22 cellular contexts compared by ENCODE assay signal in the genomic region with DNA sequence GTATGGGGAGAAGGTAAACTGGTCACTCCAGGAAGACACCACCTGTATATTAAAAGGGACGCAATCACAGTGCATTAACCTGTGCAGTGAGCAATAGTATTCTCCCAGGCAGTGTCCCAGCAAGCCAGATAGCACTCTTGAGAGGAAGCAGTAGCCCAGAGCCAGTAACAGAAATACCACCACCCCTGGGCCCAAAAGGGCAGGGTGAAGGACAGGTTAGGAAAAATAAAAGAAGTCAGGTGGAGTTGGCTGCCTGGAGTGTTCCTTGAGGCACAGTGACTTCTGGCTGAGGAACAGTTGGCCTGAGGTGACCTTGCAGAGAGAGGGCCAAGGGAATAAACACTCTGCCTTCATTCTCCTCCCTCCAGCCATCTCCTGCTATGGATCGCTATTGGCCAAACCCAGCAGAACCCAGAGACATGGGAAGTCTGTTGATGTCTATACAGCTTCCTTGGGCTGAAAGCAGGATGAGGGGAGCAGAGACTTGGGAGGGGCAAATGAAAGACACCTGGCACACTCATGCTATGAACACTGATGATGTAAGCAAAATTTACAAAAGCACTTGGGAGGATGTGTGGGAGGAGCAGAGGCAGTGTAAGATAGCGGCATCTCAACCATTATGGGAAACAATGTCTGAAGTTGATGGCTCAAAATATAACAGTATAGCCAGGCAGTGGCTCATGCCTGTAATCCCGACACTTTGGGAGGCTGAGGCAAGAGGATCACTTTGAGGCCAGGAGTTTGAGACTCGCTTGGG. TPM values are rescaled to one million over a fixed set of nuclear protein-coding genes. Genes with fewer than 3 reads are reported as not detected.
DNase-seq lines count a peak whose midpoint lies in the region; ATAC-seq, FAIRE-seq and TF ChIP-seq lines count a peak whose summit lies in the region.
"Had no signal": no experiment of that assay in that cellular context is flagged by ENCODE, and none has a peak within 500 bp of the region (broad histone marks: within the 10 kb centered on the region; RNA-seq: fewer than 3 reads in every experiment).

No MANE protein-coding gene starts in this region.

- H3K9me2 ChIP-seq in GM23338 (ENCODE audit: insufficient read depth), result no peaks in the 10 kb centered on the region

- H3K27me3 ChIP-seq in GM23338 (ENCODE audit: insufficient read depth) (no peaks in the 10 kb centered on the region), bronchial epithelial cell (ENCODE audit: control insufficient read depth, insufficient read depth, low read length) (no peaks in the 10 kb centered on the region)
- H3K27me3 ChIP-seq: uterus had no signal

- no peaks in the 10 kb centered on the region for H3F3A ChIP-seq in GM23338 (replicated peaks; ENCODE audit: low read depth)

- H3K9me3 Mint-ChIP-seq in activated T-cell treated with anti-CD3 and anti-CD28 coated beads, Interleukin-2, amount 50 U/mL, for 24 hours, result no peaks in the 10 kb centered on the region
- H3K9me3 Mint-ChIP-seq in GM23338 (no peaks in the 10 kb centered on the region), nephron progenitor cell (no peaks in the 10 kb centered on the region)
- H3K9me3 Mint-ChIP-seq: mesothelial cell of epicardium; stimulated activated naive CD8-positive, alpha-beta T cell treated with anti-CD3 and anti-CD28 coated beads, Interleukin-15, amount 100 ng/mL, for 72 hours had no signal

- peaks cover 14% of the 10 kb centered on the region for H3K79me2 ChIP-seq in GM23338 (replicated peaks; ENCODE audit: insufficient read depth)

- peaks cover 5% of the 10 kb centered on the region; the same call in 1 of the 2 replicates for H4K20me1 ChIP-seq in GM23338 (replicated peaks; ENCODE audit: insufficient read depth)

- H3K4me2 ChIP-seq in GM23338, result no peak overlapping the region

- FAIRE-seq in bronchial epithelial cell (lab: Jason Lieb, UNC), result peak; percentile 32

- no peak overlapping the region for H2AFZ ChIP-seq in GM23338

- no peak for DNase-seq in activated T-cell treated with anti-CD3 and anti-CD28 coated beads, Interleukin-2, amount 50 U/mL, for 24 hours
- DNase-seq in activated T-cell treated with anti-CD3 and anti-CD28 coated beads, Interleukin-2, amount 50 U/mL, for 48 hours, result no peak
- DNase-seq in GM23338 (ENCODE audit: low spot score) (no peak), bronchial epithelial cell (ENCODE audit: low read depth) (no peak), nephron progenitor cell (no peak), NCI-H524 treated with DMSO at 0.1 percent for 48 hours (lab: John Stamatoyannopoulos, UW) (no peak)
- no peak for DNase-seq in NK-92 treated with Interleukin-12 subunit alpha and Interleukin-12 subunit beta, amount 100 ng/mL, for 24 hours (lab: John Stamatoyannopoulos, UW)
- DNase-seq: central memory CD4-positive, alpha-beta T cell; effector CD8-positive, alpha-beta T cell; hippocampal formation; Kasumi-1; kidney glomerular epithelial cell; NCI-H1694 treated with DMSO at 0.1 percent for 48 hours; NCI-H524; retina; stimulated activated CD4-positive, alpha-beta T cell treated with anti-CD3 and anti-CD28 coated beads, Interleukin-15, amount 100 ng/mL, for 24 hours; stimulated activated naive CD8-positive, alpha-beta T cell treated with anti-CD3 and anti-CD28 coated beads, Interleukin-15, amount 100 ng/mL, for 72 hours; T-helper 9 cell; uterus had no signal

- no peaks in the 10 kb centered on the region for H3K27me3 Mint-ChIP-seq in activated T-cell treated with anti-CD3 and anti-CD28 coated beads, Interleukin-2, amount 50 U/mL, for 24 hours
- peaks cover 2% of the 10 kb centered on the region for H3K27me3 Mint-ChIP-seq in GM23338 (ENCODE audit: insufficient read depth, low read depth, poor library complexity)
- no peaks in the 10 kb centered on the region for H3K27me3 Mint-ChIP-seq in nephron progenitor cell (ENCODE audit: low read depth, poor library complexity)
- H3K27me3 Mint-ChIP-seq: stimulated activated naive CD8-positive, alpha-beta T cell treated with anti-CD3 and anti-CD28 coated beads, Interleukin-15, amount 100 ng/mL, for 72 hours had no signal

- ATAC-seq in GM23338 (no peak), GM18909 (IDR thresholded peaks at IDR 0.05; ENCODE audit: poor library complexity, unreplicated experiment) (no peak)
- ATAC-seq: HCT116; stimulated activated naive CD8-positive, alpha-beta T cell treated with anti-CD3 and anti-CD28 coated beads, Interleukin-15, amount 100 ng/mL, for 72 hours had no signal

- H3K27ac ChIP-seq in GM23338 (ENCODE audit: low read depth), result no peak overlapping the region
- H3K27ac ChIP-seq: uterus had no signal

- no peaks in the 10 kb centered on the region for H3K4me1 ChIP-seq in GM23338 (ENCODE audit: insufficient read depth)
- H3K4me1 ChIP-seq: uterus had no signal

- H3K36me3 ChIP-seq in GM23338 (ENCODE audit: insufficient read depth), result peaks cover 19% of the 10 kb centered on the region
- peaks cover 3% of the 10 kb centered on the region for H3K36me3 ChIP-seq in bronchial epithelial cell (ENCODE audit: control insufficient read depth, insufficient read depth, low read length)
- H3K36me3 ChIP-seq: uterus had no signal

- no peak overlapping the region for H3K4me3 ChIP-seq in GM23338
- H3K4me3 ChIP-seq in bronchial epithelial cell (ENCODE audit: low read depth, low read length), result no peak overlapping the region
- H3K4me3 ChIP-seq: uterus had no signal

- peak overlapping the region; percentile 49 for H3K27ac Mint-ChIP-seq in activated T-cell treated with anti-CD3 and anti-CD28 coated beads, Interleukin-2, amount 50 U/mL, for 24 hours
- H3K27ac Mint-ChIP-seq in GM23338 (no peak overlapping the region), nephron progenitor cell (peak overlapping the region; percentile 9)
- H3K27ac Mint-ChIP-seq: mesothelial cell of epicardium had no signal

- no peak overlapping the region for H3K4me3 Mint-ChIP-seq in activated T-cell treated with anti-CD3 and anti-CD28 coated beads, Interleukin-2, amount 50 U/mL, for 24 hours
- H3K4me3 Mint-ChIP-seq in GM23338 (no peak overlapping the region), nephron progenitor cell (no peak overlapping the region)
- H3K4me3 Mint-ChIP-seq: mesothelial cell of epicardium; stimulated activated naive CD8-positive, alpha-beta T cell treated with anti-CD3 and anti-CD28 coated beads, Interleukin-15, amount 100 ng/mL, for 72 hours had no signal

- peaks cover 30% of the 10 kb centered on the region for H3K4me1 Mint-ChIP-seq in activated T-cell treated with anti-CD3 and anti-CD28 coated beads, Interleukin-2, amount 50 U/mL, for 24 hours (ENCODE audit: low read depth)
- H3K4me1 Mint-ChIP-seq in GM23338 (peaks cover 6% of the 10 kb centered on the region; the same call in 2 of the 3 replicates), nephron progenitor cell (no peaks in the 10 kb centered on the region)

- H3K36me3 Mint-ChIP-seq in activated T-cell treated with anti-CD3 and anti-CD28 coated beads, Interleukin-2, amount 50 U/mL, for 24 hours (ENCODE audit: low read depth), result peaks cover 60% of the 10 kb centered on the region
- H3K36me3 Mint-ChIP-seq in GM23338 (ENCODE audit: low read depth) (peaks cover 33% of the 10 kb centered on the region), nephron progenitor cell (ENCODE audit: low read depth) (peaks cover 54% of the 10 kb centered on the region)

- TF ChIP-seq CTCF in GM23338 (conservative IDR thresholded peaks at IDR 0.05; ENCODE audit: low read depth in 2 of 2), result no peak
- TF ChIP-seq CTCF in bronchial epithelial cell (IDR thresholded peaks at IDR 0.05; ENCODE audit: insufficient read depth, low read length, severe bottlenecking), result no peak
- no peak for TF ChIP-seq CTCF in nephron progenitor cell (IDR thresholded peaks at IDR 0.05)

TF ChIP-seq in GM23338, 12 proteins besides CTCF, POLR2A, EP300 and RAD21 (continues in another document):
- TF ChIP-seq POLR2AphosphoS5 (IDR thresholded peaks at IDR 0.05; ENCODE audit: low read depth) (0 out of 2 replicates have a peak, but pooled peaks have one; percentile 15), CREB1 (CRISPR knock-in tag; IDR thresholded peaks at IDR 0.05; ENCODE audit: low read depth) (no peak)

RNA-seq across cellular contexts. Expression of gene C18orf32, which starts 7.5 kb away (rescaled TPM):
- 22.4 and 25.3 TPM in 2 replicates for total RNA-seq in GM23338 (2014; rRNA removed; shearing (Covaris generic))
- polyA plus RNA-seq in GM23338 (2016; fragmentation: Nextera tagmentation; extraction: Ambion mirVana), result 72.4 and 82.3 TPM in 2 replicates
- 9.0 and 14.3 TPM in 2 replicates for total RNA-seq in bronchial epithelial cell

RNA-seq across cellular contexts. Expression of gene RPL17, which starts 12.7 kb away (rescaled TPM):
- 1,557 and 1,628 TPM in 2 replicates for total RNA-seq in GM23338 (2014; rRNA removed; shearing (Covaris generic))
- polyA plus RNA-seq in GM23338 (2016; fragmentation: Nextera tagmentation; extraction: Ambion mirVana), result 2,501 and 2,645 TPM in 2 replicates
- 2,687 and 3,922 TPM in 2 replicates for total RNA-seq in bronchial epithelial cell

RNA-seq across cellular contexts. Expression of gene DYM, which starts 19.1 kb away (rescaled TPM):
- total RNA-seq in GM23338 (2014; rRNA removed; shearing (Covaris generic)), result 74.4 and 74.6 TPM in 2 replicates
- 31.0 and 33.9 TPM in 2 replicates for polyA plus RNA-seq in GM23338 (2016; fragmentation: Nextera tagmentation; extraction: Ambion mirVana)
- total RNA-seq in bronchial epithelial cell, result 24.3 and 26.1 TPM in 2 replicates
